In the genomic region with DNA sequence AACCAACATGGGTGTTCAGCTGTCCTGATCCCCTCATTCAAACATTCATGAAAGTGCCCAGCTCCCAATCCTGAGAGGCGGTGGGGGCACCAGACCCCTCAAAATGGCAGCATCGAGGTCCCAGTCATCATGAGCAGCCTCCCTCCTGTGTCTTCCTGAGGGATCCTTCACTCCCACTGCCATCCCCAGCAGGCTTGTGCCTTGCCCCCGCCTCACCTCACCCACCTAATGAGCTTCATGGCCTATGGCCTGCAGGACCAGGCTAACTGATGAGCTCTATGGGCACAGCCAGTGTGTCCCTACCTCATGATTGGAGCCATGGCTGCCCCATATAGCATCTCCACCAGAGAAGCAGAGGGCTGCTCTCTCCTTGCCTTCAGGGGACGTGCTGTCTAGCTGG, we compare ENCODE assay signal across 1 cellular context.
TF ChIP-seq lines count a peak whose summit lies in the region.

No MANE protein-coding gene starts in this region.

TF ChIP-seq in H1, 55 proteins besides CTCF, POLR2A, EP300 and RAD21:
- TF ChIP-seq YY1 (IDR thresholded peaks at IDR 0.05; ENCODE audit: low read depth, low read length) (no peak), RNF2 (IDR thresholded peaks at IDR 0.05; ENCODE audit: borderline replicate concordance, low read depth, low read length, missing control alignments, poor library complexity, severe bottlenecking) (no peak), BCL11A (IDR thresholded peaks at IDR 0.05; ENCODE audit: low read depth in 2 of 2, low read length in 2 of 2) (no peak), ASH2L (IDR thresholded peaks at IDR 0.05; ENCODE audit: low read length) (no peak), HDAC2 (IDR thresholded peaks at IDR 0.05; ENCODE audit: borderline replicate concordance in 1 of 2, low read depth in 2 of 2, low read length in 2 of 2) (no peak), EGR1 (IDR thresholded peaks at IDR 0.05; ENCODE audit: borderline replicate concordance, low read depth, low read length) (no peak), CEBPB (IDR thresholded peaks at IDR 0.05; ENCODE audit: low read depth, low read length) (no peak), TEAD4 (IDR thresholded peaks at IDR 0.05; ENCODE audit: low read depth, low read length) (no peak)
